In the genomic region with DNA sequence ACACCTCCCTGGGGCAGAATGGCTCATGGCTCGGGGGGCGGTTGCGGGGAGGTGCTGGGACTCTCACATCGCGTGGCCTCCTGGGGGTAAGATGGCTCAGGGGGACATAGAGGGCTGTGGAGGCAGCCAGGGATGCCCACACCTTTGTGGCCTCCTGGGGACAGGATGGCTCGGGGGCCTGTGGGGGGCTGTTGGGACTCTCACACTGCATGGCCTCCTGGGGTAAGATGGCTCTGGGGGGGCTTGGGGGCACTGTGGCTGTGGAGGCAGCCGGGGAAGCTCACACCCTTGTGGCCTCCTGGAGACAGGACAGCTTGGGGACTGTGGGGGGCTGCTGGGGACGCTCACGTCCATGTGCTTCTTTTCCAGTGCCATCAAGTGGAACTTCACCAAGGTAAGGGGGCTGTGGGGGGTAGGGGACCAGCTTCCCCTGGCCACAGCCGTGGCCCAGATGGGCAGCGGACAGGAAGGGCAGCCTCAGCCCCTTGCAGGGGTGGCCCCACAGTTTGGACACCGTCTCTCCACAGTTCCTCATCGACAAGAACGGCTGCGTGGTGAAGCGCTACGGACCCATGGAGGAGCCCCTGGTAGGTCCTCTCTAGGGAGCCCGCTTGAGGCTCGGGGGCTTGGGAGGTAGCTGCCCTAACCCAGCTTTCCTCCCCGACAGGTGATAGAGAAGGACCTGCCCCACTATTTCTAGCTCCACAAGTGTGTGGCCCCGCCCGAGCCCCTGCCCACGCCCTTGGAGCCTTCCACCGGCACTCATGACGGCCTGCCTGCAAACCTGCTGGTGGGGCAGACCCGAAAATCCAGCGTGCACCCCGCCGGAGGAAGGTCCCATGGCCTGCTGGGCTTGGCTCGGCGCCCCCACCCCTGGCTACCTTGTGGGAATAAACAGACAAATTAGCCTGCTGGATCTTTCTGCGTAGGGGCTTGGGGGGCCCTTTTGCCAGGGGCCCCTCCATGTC, we compare ENCODE assay signal across 1 cellular context.
A peak's percentile ranks its signal among the peaks of the same experiment; 100 is the strongest.
TF ChIP-seq lines count a peak whose summit lies in the region.

No MANE protein-coding gene starts in this region.

TF ChIP-seq in HEK293, 187 proteins besides CTCF, POLR2A, EP300 and RAD21 (continued from another document):
- TF ChIP-seq, protein P1, sequence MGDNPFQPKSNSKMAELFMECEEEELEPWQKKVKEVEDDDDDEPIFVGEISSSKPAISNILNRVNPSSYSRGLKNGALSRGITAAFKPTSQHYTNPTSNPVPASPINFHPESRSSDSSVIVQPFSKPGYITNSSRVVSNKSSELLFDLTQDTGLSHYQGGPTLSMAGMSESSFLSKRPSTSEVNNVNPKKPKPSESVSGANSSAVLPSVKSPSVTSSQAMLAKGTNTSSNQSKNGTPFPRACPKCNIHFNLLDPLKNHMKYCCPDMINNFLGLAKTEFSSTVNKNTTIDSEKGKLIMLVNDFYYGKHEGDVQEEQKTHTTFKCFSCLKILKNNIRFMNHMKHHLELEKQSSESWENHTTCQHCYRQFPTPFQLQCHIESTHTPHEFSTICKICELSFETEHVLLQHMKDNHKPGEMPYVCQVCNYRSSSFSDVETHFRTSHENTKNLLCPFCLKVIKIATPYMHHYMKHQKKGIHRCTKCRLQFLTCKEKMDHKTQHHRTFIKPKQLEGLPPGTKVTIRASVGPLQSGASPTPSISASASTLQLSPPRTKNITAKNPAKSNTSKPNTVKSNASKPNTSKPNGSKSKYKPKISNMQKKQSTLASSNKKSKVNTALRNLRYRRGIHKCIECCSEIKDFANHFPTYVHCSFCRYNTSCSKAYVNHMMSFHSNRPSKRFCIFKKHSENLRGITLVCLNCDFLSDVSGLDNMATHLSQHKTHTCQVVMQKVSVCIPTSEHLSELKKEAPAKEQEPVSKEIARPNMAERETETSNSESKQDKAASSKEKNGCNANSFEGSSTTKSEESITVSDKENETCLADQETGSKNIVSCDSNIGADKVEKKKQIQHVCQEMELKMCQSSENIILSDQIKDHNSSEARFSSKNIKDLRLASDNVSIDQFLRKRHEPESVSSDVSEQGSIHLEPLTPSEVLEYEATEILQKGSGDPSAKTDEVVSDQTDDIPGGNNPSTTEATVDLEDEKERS (tag by site-specific recombination; IDR thresholded peaks at IDR 0.05) = no peak
- TF ChIP-seq ZNF121 (tag by site-specific recombination; IDR thresholded peaks at IDR 0.05) (no peak), GLIS1 (tag by site-specific recombination; IDR thresholded peaks at IDR 0.05) (peak; percentile 99), KLF16 (tag by site-specific recombination; IDR thresholded peaks at IDR 0.05) (no peak), ZNF76 (tag by site-specific recombination; IDR thresholded peaks at IDR 0.05; ENCODE audit: borderline replicate concordance, low read depth) (no peak), SETDB1 (IDR thresholded peaks at IDR 0.05; ENCODE audit: insufficient read length, low read length) (no peak), ZNF341 (tag by site-specific recombination; IDR thresholded peaks at IDR 0.05; ENCODE audit: low read depth) (peak; percentile 25; the same call in 1 of the 2 replicates), PRDM1 (tag by site-specific recombination; IDR thresholded peaks at IDR 0.05) (no peak), ZNF473 (tag by site-specific recombination; IDR thresholded peaks at IDR 0.05) (no peak), ZFP41 (tag by site-specific recombination; IDR thresholded peaks at IDR 0.05; ENCODE audit: borderline replicate concordance) (no peak), ZBTB1 (tag by site-specific recombination; IDR thresholded peaks at IDR 0.05) (no peak), ZXDB (tag by site-specific recombination; IDR thresholded peaks at IDR 0.05) (0 out of 2 replicates have a peak, but pooled peaks have one; percentile 6), SCRT2 (tag by site-specific recombination; IDR thresholded peaks at IDR 0.05) (peak; percentile 82), ZNF837 (tag by site-specific recombination; IDR thresholded peaks at IDR 0.05) (no peak), GLIS2 (tag by site-specific recombination; IDR thresholded peaks at IDR 0.05) (peak; percentile 63), ZNF548 (tag by site-specific recombination; IDR thresholded peaks at IDR 0.05) (no peak), ZNF10 (tag by site-specific recombination; IDR thresholded peaks at IDR 0.05) (no peak), KLF1 (tag by site-specific recombination; IDR thresholded peaks at IDR 0.05) (peak; percentile 44; the same call in 1 of the 2 replicates), ZNF354C (tag by site-specific recombination; IDR thresholded peaks at IDR 0.05; ENCODE audit: borderline replicate concordance, low read depth) (no peak), ZNF175 (tag by site-specific recombination; IDR thresholded peaks at IDR 0.05) (no peak), ZNF670 (tag by site-specific recombination; IDR thresholded peaks at IDR 0.05; ENCODE audit: low read depth) (no peak)
- TF ChIP-seq, protein P2, sequence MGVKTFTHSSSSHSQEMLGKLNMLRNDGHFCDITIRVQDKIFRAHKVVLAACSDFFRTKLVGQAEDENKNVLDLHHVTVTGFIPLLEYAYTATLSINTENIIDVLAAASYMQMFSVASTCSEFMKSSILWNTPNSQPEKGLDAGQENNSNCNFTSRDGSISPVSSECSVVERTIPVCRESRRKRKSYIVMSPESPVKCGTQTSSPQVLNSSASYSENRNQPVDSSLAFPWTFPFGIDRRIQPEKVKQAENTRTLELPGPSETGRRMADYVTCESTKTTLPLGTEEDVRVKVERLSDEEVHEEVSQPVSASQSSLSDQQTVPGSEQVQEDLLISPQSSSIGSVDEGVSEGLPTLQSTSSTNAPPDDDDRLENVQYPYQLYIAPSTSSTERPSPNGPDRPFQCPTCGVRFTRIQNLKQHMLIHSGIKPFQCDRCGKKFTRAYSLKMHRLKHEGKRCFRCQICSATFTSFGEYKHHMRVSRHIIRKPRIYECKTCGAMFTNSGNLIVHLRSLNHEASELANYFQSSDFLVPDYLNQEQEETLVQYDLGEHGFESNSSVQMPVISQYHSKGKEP (tag by site-specific recombination; IDR thresholded peaks at IDR 0.05) = no peak
- TF ChIP-seq, protein P3, sequence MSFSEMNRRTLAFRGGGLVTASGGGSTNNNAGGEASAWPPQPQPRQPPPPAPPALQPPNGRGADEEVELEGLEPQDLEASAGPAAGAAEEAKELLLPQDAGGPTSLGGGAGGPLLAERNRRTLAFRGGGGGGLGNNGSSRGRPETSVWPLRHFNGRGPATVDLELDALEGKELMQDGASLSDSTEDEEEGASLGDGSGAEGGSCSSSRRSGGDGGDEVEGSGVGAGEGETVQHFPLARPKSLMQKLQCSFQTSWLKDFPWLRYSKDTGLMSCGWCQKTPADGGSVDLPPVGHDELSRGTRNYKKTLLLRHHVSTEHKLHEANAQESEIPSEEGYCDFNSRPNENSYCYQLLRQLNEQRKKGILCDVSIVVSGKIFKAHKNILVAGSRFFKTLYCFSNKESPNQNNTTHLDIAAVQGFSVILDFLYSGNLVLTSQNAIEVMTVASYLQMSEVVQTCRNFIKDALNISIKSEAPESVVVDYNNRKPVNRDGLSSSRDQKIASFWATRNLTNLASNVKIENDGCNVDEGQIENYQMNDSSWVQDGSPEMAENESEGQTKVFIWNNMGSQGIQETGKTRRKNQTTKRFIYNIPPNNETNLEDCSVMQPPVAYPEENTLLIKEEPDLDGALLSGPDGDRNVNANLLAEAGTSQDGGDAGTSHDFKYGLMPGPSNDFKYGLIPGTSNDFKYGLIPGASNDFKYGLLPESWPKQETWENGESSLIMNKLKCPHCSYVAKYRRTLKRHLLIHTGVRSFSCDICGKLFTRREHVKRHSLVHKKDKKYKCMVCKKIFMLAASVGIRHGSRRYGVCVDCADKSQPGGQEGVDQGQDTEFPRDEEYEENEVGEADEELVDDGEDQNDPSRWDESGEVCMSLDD (tag by site-specific recombination; IDR thresholded peaks at IDR 0.05) = no peak
- TF ChIP-seq, protein P4, sequence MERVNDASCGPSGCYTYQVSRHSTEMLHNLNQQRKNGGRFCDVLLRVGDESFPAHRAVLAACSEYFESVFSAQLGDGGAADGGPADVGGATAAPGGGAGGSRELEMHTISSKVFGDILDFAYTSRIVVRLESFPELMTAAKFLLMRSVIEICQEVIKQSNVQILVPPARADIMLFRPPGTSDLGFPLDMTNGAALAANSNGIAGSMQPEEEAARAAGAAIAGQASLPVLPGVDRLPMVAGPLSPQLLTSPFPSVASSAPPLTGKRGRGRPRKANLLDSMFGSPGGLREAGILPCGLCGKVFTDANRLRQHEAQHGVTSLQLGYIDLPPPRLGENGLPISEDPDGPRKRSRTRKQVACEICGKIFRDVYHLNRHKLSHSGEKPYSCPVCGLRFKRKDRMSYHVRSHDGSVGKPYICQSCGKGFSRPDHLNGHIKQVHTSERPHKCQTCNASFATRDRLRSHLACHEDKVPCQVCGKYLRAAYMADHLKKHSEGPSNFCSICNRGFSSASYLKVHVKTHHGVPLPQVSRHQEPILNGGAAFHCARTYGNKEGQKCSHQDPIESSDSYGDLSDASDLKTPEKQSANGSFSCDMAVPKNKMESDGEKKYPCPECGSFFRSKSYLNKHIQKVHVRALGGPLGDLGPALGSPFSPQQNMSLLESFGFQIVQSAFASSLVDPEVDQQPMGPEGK (tag by site-specific recombination; IDR thresholded peaks at IDR 0.05) = peak; percentile 59
